Comparison of ENCODE assay signal across 8 cellular contexts in the genomic region with DNA sequence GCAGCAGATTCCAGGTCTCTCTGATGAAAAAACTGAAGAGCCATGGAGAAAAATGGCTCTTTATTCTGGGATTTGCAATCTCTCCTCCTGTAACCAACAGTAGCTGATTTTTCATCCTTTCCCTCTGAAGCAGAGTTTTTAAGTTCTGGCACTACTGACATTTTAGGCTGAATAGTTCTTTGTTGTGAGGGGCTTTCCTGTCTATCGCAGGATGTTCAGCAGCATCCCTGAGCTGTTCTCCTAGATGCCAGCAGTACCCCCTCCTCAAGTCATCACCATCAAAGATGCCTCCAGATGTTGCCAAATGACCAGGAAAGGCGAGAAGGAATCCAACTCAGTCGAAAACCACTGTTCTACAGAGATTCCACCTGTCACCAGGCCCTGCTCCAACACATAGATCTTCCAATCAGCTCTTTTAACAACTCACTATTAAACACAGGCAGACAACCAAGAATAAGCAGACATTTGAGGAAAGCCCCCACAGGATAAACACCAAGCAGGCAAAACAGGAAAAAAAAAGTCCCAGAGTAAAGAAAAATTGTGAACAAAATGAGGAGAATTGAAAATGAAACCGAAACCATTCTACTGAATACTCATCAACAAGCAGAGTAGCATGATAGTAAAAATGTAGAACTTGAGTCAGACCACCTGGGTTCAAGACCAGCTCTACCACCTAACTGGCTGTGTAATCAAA.
A peak's percentile ranks its signal among the peaks of the same experiment; 100 is the strongest.
DNase-seq lines count a peak whose midpoint lies in the region; ATAC-seq, FAIRE-seq and TF ChIP-seq lines count a peak whose summit lies in the region.

No MANE protein-coding gene starts in this region.

- TF ChIP-seq EP300 in GM12878 (IDR thresholded peaks at IDR 0.05; ENCODE audit: borderline replicate concordance in 1 of 2, control insufficient read depth in 1 of 2, low read depth in 2 of 2, low read length in 2 of 2): no peak

- H4K20me1 ChIP-seq in GM12878 (ENCODE audit: control insufficient read depth, insufficient read depth) (no peaks in the 10 kb centered on the region), GM23338 (replicated peaks; ENCODE audit: insufficient read depth) (no peaks in the 10 kb centered on the region)

- POLR2A ChIA-PET in GM12878 (lab: Charles Lee): no interaction called here

- WGBS in GM12878 (ENCODE audit: insufficient coverage, insufficient replicate concordance, low lambda C conversion rate, missing lambda C conversion rate): 27% methylated on average over 4 of the region's 4 CpGs
- WGBS in neuronal stem cell (ENCODE audit: extremely low coverage in 2 of 2, insufficient read length in 2 of 2, insufficient replicate concordance in 1 of 2), 2 donors: no CpG with 5 or more reads among the region's 4 CpGs

- H3K9me2 ChIP-seq in GM23338 (ENCODE audit: insufficient read depth): no peaks in the 10 kb centered on the region

- H3K14ac ChIP-seq in neuronal stem cell (ENCODE audit: low read length): no peak overlapping the region

- H3K4me3 Mint-ChIP-seq in GM23338: no peak overlapping the region

- H2BK5ac ChIP-seq in neuronal stem cell (ENCODE audit: low read length): no peak overlapping the region

- H2BK15ac ChIP-seq in neuronal stem cell (ENCODE audit: low read length): no peak overlapping the region

- peaks cover 7% of the 10 kb centered on the region; the same call in 2 of the 3 replicates for H3K4me1 Mint-ChIP-seq in GM23338

- no peak for FAIRE-seq in HTR-8/SVneo (lab: Jason Lieb, UNC)
- FAIRE-seq in GM12878 (lab: Jason Lieb, UNC): peak; percentile 49

- no TSS peak for BruUV-seq in GM12878 (replicated peaks; lab: Mats Ljungman, UMichigan)

- no peaks in the 10 kb centered on the region for H3K36me3 ChIP-seq in left ventricle myocardium inferior
- no peaks in the 10 kb centered on the region for H3K36me3 ChIP-seq in right atrium auricular region
- H3K36me3 ChIP-seq in GM12878 (ENCODE audit: control insufficient read depth in 2 of 2, insufficient read depth in 2 of 2, low read length in 1 of 2): no peaks in the 10 kb centered on the region
- no peaks in the 10 kb centered on the region for H3K36me3 ChIP-seq in neuronal stem cell (replicated peaks in 1 of 2; ENCODE audit: control insufficient read depth in 2 of 2, insufficient read depth in 2 of 2, low read length in 2 of 2)
- H3K36me3 ChIP-seq in GM23338 (ENCODE audit: insufficient read depth): no peaks in the 10 kb centered on the region

- H3K4me2 ChIP-seq in GM12878 (ENCODE audit: control insufficient read depth, insufficient read depth) (0 out of 2 replicates have a peak overlapping the region, but pooled peaks have one; percentile 3), neuronal stem cell (ENCODE audit: insufficient read depth, low read length, poor library complexity, severe bottlenecking) (no peak overlapping the region), GM23338 (no peak overlapping the region)

- no peaks in the 10 kb centered on the region for H3K79me1 ChIP-seq in neuronal stem cell (ENCODE audit: low read depth, low read length)

- H2BK12ac ChIP-seq in neuronal stem cell (ENCODE audit: low read length): no peak overlapping the region

- H2BK120ac ChIP-seq in neuronal stem cell (ENCODE audit: low read depth, low read length): no peak overlapping the region

- no peak for TF ChIP-seq RAD21 in GM12878 (IDR thresholded peaks at IDR 0.05; ENCODE audit: insufficient read depth, low read depth, low read length)

- H3K4me3 ChIP-seq in left ventricle myocardium inferior: peak overlapping the region; percentile 36
- H3K4me3 ChIP-seq in right atrium auricular region: peak overlapping the region in 1 of 2 donors; percentile 7
- H3K4me3 ChIP-seq in GM12878: no peak overlapping the region
- no peak overlapping the region for H3K4me3 ChIP-seq in neuronal stem cell (ENCODE audit: low read length in 2 of 2)
- H3K4me3 ChIP-seq in GM23338: no peak overlapping the region

- no peak overlapping the region for H4K91ac ChIP-seq in neuronal stem cell (ENCODE audit: low read depth, low read length, poor library complexity)

- no peaks in the 10 kb centered on the region for H3K9me3 ChIP-seq in left ventricle myocardium inferior (replicated peaks)
- H3K9me3 ChIP-seq in right atrium auricular region: no peaks in the 10 kb centered on the region
- H3K9me3 ChIP-seq in GM12878 (replicated peaks; ENCODE audit: control insufficient read depth, insufficient read depth, low read length): no peaks in the 10 kb centered on the region
- H3K9me3 ChIP-seq in neuronal stem cell (replicated peaks in 1 of 2; ENCODE audit: control insufficient read depth in 2 of 2, insufficient read depth in 1 of 2, low read depth in 1 of 2, low read length in 2 of 2): no peaks in the 10 kb centered on the region

- CTCF ChIA-PET in GM12878 (lab: Yijun Ruan, JAX): interaction anchor here (0.6 to 1.7 kb wide), 7 partner anchors 9 to 809 kb away, joined by 3 to 5 read pairs (median 4); no protein-coding TSS in a partner anchor

- H3F3A ChIP-seq in GM23338 (replicated peaks; ENCODE audit: low read depth): no peaks in the 10 kb centered on the region

- no peak overlapping the region for H3K27ac Mint-ChIP-seq in GM23338

- H3K27me3 ChIP-seq in left ventricle myocardium inferior (ENCODE audit: low read depth) (no peaks in the 10 kb centered on the region), right atrium auricular region (no peaks in the 10 kb centered on the region), GM12878 (replicated peaks in 1 of 2; ENCODE audit: control insufficient read depth in 2 of 2, insufficient read depth in 2 of 2, low read length in 1 of 2) (no peaks in the 10 kb centered on the region), neuronal stem cell (ENCODE audit: control insufficient read depth in 3 of 3, insufficient read depth in 3 of 3, low read depth in 1 of 3, low read length in 3 of 3) (peaks cover 0 to 2% (median 0%) of the 10 kb centered on the region in 3 experiments), GM23338 (ENCODE audit: insufficient read depth) (no peaks in the 10 kb centered on the region)

- H4K8ac ChIP-seq in neuronal stem cell (ENCODE audit: low read depth, low read length): no peak overlapping the region

- H3K9ac ChIP-seq in GM12878 (ENCODE audit: control insufficient read depth, insufficient read depth, low read length): no peak overlapping the region
- H3K9ac ChIP-seq in neuronal stem cell (ENCODE audit: low read depth, low read length, poor library complexity): no peak overlapping the region

- no peak for TF ChIP-seq POLR2A in GM12878 (IDR thresholded peaks at IDR 0.05; ENCODE audit: low read depth, low read length)

- H3K4me1 ChIP-seq in left ventricle myocardium inferior (peaks cover 15% of the 10 kb centered on the region), right atrium auricular region (peaks cover 0 to 3% of the 10 kb centered on the region in 2 donors), GM12878 (ENCODE audit: control insufficient read depth, insufficient read depth, low read length) (no peaks in the 10 kb centered on the region), neuronal stem cell (ENCODE audit: control insufficient read depth in 2 of 2, insufficient read depth in 1 of 2, low read depth in 1 of 2, low read length in 2 of 2) (no peaks in the 10 kb centered on the region), GM23338 (ENCODE audit: insufficient read depth) (no peaks in the 10 kb centered on the region)

- H2AK5ac ChIP-seq in neuronal stem cell (ENCODE audit: low read depth, low read length): no peak overlapping the region

- H3K23ac ChIP-seq in neuronal stem cell (ENCODE audit: low read depth, low read length, poor library complexity): no peak overlapping the region

- H3K4ac ChIP-seq in neuronal stem cell (ENCODE audit: low read length): no peak overlapping the region

- no peaks in the 10 kb centered on the region for H3K79me2 ChIP-seq in GM12878 (ENCODE audit: control insufficient read depth, insufficient read depth, low read length)
- H3K79me2 ChIP-seq in GM23338 (replicated peaks; ENCODE audit: insufficient read depth): no peaks in the 10 kb centered on the region

- RAD21 ChIA-PET in GM12878 (lab: Charles Lee; ENCODE audit: unreplicated experiment): interaction anchor here (0.9 kb wide), 1 partner anchor 203 kb away, joined by 3 read pairs; no protein-coding TSS in a partner anchor

- ATAC-seq in GM12878 (peak; percentile 76), GM23338 (no peak)

- no peaks in the 10 kb centered on the region for H3K36me3 Mint-ChIP-seq in GM23338 (ENCODE audit: low read depth)

- SMC1A ChIA-PET in GM12878 (lab: Charles Lee; ENCODE audit: uncharacterized antibody, unreplicated experiment): interaction anchor here (0.7 to 3.4 kb wide), 3 partner anchors 16 to 203 kb away, joined by 3 to 11 read pairs (median 3); no protein-coding TSS in a partner anchor

- intact Hi-C loops in left ventricle myocardium inferior (cut with micrococcal nuclease) (no loop called here), GM12878 (cut with micrococcal nuclease; ENCODE audit: unreplicated experiment) (loop anchor here (2.0 to 5.0 kb wide), 5 partner anchors 205 to 806 kb away; no protein-coding TSS in a partner anchor), posterior vena cava (cut with DNase I) (loop anchor here (5.0 to 10.0 kb wide), 3 partner anchors 391 to 436 kb away; a partner anchor contains a TSS)

- in situ Hi-C loops in GM12878 (cut with MboI): loop anchor here (25.0 kb wide), 1 partner anchor 741 kb away; no protein-coding TSS in a partner anchor

- DNase-seq in left ventricle myocardium inferior: no peak
- no peak for DNase-seq in right atrium auricular region (ENCODE audit: low spot score)
- peak; percentile 8 for DNase-seq in HTR-8/SVneo (ENCODE audit: insufficient read length, low spot score)
- DNase-seq in GM12878 (ENCODE audit: low read depth, low spot score): no peak
- no peak for DNase-seq in neuronal stem cell (ENCODE audit: low spot score)
- DNase-seq in GM23338 (ENCODE audit: low spot score): no peak
- DNase-seq in iPS-NIHi7 (ENCODE audit: extremely low spot score): no peak
- no peak for DNase-seq in posterior vena cava (ENCODE audit: low spot score)

- no peaks in the 10 kb centered on the region for H3K27me3 Mint-ChIP-seq in GM23338 (ENCODE audit: insufficient read depth, low read depth, poor library complexity)

- TF ChIP-seq CTCF in left ventricle myocardium inferior (IDR thresholded peaks at IDR 0.05; ENCODE audit: borderline replicate concordance) (no peak), right atrium auricular region (IDR thresholded peaks at IDR 0.05) (no peak), GM12878 (IDR thresholded peaks at IDR 0.05 in 2 of 3, conservative IDR thresholded peaks at IDR 0.05 in 1 of 3; ENCODE audit: control insufficient read depth in 2 of 3, extremely low read depth in 1 of 3, insufficient read depth in 1 of 3, low read depth in 3 of 3, low read length in 3 of 3) (no peak), GM23338 (conservative IDR thresholded peaks at IDR 0.05; ENCODE audit: low read depth in 2 of 2) (no peak)

- peak overlapping the region; percentile 19; the same call in 1 of the 2 replicates for H2AFZ ChIP-seq in GM12878 (ENCODE audit: control insufficient read depth, low read depth, low read length)
- H2AFZ ChIP-seq in neuronal stem cell (ENCODE audit: low read length): peak overlapping the region; percentile 0
- H2AFZ ChIP-seq in GM23338: no peak overlapping the region

- no peak overlapping the region for H3K27ac ChIP-seq in left ventricle myocardium inferior (replicated peaks)
- no peak overlapping the region for H3K27ac ChIP-seq in right atrium auricular region
- no peak overlapping the region for H3K27ac ChIP-seq in GM12878 (ENCODE audit: control insufficient read depth, insufficient read depth)
- H3K27ac ChIP-seq in neuronal stem cell (replicated peaks; ENCODE audit: low read length): no peak overlapping the region
- H3K27ac ChIP-seq in GM23338 (ENCODE audit: low read depth): no peak overlapping the region

- H3K18ac ChIP-seq in neuronal stem cell (ENCODE audit: low read length): no peak overlapping the region

- no peaks in the 10 kb centered on the region for H3K9me3 Mint-ChIP-seq in GM23338
